8 cellular contexts compared by ENCODE assay signal in the genomic region with DNA sequence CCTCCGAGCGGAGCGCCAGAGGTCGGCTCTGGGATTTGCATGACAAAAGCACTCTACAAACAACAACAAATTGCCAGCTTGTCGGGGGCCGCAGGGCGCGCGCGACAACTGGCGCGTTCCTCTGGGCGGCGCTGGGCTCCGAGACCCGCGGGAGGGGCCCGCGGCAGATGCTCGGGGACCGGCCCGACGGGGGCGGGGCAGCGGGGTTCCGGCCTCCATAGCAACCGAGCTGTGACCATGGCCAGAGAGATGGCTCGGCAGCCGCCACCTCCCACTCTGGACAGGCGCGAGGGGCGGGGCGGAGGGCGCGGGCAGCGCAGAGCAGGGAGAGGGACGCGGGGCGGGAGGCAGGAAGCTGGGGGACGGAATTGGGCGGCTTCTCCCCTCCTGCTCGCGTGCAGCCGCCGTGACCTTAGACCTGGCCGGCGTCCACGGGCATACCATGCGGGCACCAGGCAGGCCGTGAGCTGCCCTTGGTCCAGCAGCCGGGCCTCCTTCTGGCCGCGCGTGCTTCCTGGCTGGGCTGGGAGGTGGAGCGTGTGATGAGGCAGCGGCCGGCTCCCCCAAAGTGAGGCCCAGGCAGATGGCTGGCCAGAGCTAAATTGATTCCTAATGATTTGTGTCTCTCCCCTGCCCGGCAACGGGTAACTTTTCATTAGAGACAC.
DNase-seq lines count a peak whose midpoint lies in the region; FAIRE-seq and TF ChIP-seq lines count a peak whose summit lies in the region.

No MANE protein-coding gene starts in this region.

- DNase-seq in A172 (ENCODE audit: low spot score) (peak; percentile 84), GM19238 (ENCODE audit: insufficient read length, low spot score) (peak; percentile 32), NCI-H510A (lab: John Stamatoyannopoulos, UW) (peak; percentile 84), coronary artery (ENCODE audit: low spot score) (peak; percentile 83), keratinocyte (ENCODE audit: low read depth, low spot score) (no peak), smooth muscle cell (lab: John Stamatoyannopoulos, UW; ENCODE audit: unreplicated experiment) (peak; percentile 65)
- no peak for DNase-seq in activated CD4-positive, CD25-positive, alpha-beta regulatory T cell treated with anti-CD3 and anti-CD28 coated beads, Interleukin-2, amount 50 U/mL, for 72 hours
- DNase-seq in stimulated activated naive CD4-positive, alpha-beta T cell treated with Interleukin-2 at 50 U/mL for 16 hours (lab: John Stamatoyannopoulos, UW): no peak

- peaks cover 8% of the 10 kb centered on the region for H3K9me3 ChIP-seq in keratinocyte (ENCODE audit: control insufficient read depth, low read depth, low read length)
- no peaks in the 10 kb centered on the region for H3K9me3 ChIP-seq in smooth muscle cell (replicated peaks; ENCODE audit: low read depth)

- no peaks in the 10 kb centered on the region for H3K79me2 ChIP-seq in keratinocyte (ENCODE audit: control insufficient read depth, insufficient read depth, low read length)
- H3K79me2 ChIP-seq in smooth muscle cell (ENCODE audit: low read depth): no peaks in the 10 kb centered on the region

- H3K36me3 ChIP-seq in keratinocyte (ENCODE audit: control insufficient read depth in 2 of 2, extremely low read depth in 1 of 2, insufficient read depth in 2 of 2, low read length in 2 of 2) (no peaks in the 10 kb centered on the region), smooth muscle cell (ENCODE audit: low read depth) (no peaks in the 10 kb centered on the region)

- H3K4me1 ChIP-seq in keratinocyte (ENCODE audit: control insufficient read depth, extremely low read depth, insufficient read depth, low read length) (no peaks in the 10 kb centered on the region), smooth muscle cell (ENCODE audit: low read depth) (peaks cover 12% of the 10 kb centered on the region)

- FAIRE-seq in keratinocyte (lab: Jason Lieb, UNC): no peak

- WGBS in smooth muscle cell (ENCODE audit: low lambda C conversion rate): 3% methylated on average over 28 of the region's 59 CpGs

- H3K9ac ChIP-seq in keratinocyte (ENCODE audit: control insufficient read depth, extremely low read depth, insufficient read depth, low read length) (no peak overlapping the region), smooth muscle cell (ENCODE audit: low read depth) (no peak overlapping the region)

- H3K4me3 ChIP-seq in coronary artery (peak overlapping the region; percentile 71), keratinocyte (ENCODE audit: control insufficient read depth in 2 of 3, extremely low read depth in 1 of 3, insufficient read depth in 2 of 3, low read depth in 1 of 3, low read length in 3 of 3) (peak overlapping the region in 2 of 3 experiments; percentile 18 to 29), smooth muscle cell (peak overlapping the region; percentile 52)

- H4K20me1 ChIP-seq in keratinocyte (ENCODE audit: control insufficient read depth, extremely low read depth, insufficient read depth, low read length): no peaks in the 10 kb centered on the region
- no peaks in the 10 kb centered on the region for H4K20me1 ChIP-seq in smooth muscle cell (ENCODE audit: low read depth)

- H3K27me3 ChIP-seq in keratinocyte (ENCODE audit: control insufficient read depth, extremely low read depth, insufficient read depth, low read length) (peaks cover 26% of the 10 kb centered on the region), smooth muscle cell (ENCODE audit: low read depth) (peaks cover 18% of the 10 kb centered on the region)

- H2AFZ ChIP-seq in keratinocyte (ENCODE audit: control insufficient read depth, low read length) (no peak overlapping the region), smooth muscle cell (ENCODE audit: low read depth) (peak overlapping the region; percentile 79)

- H3K9me1 ChIP-seq in keratinocyte (ENCODE audit: control insufficient read depth, extremely low read depth, insufficient read depth, low read length): no peaks in the 10 kb centered on the region

- TF ChIP-seq CTCF in coronary artery (IDR thresholded peaks at IDR 0.05) (no peak), keratinocyte (optimal IDR thresholded peaks at IDR 0.05 in 1 of 3, IDR thresholded peaks at IDR 0.05 in 1 of 3, conservative IDR thresholded peaks at IDR 0.05 in 1 of 3; ENCODE audit: extremely low read depth in 1 of 3, insufficient read depth in 2 of 3, low read length in 3 of 3) (no peak), smooth muscle cell (IDR thresholded peaks at IDR 0.05; ENCODE audit: borderline replicate concordance, insufficient read depth, poor library complexity, severe bottlenecking) (no peak)

- H3K27ac ChIP-seq in coronary artery (no peak overlapping the region), keratinocyte (ENCODE audit: control insufficient read depth, insufficient read depth, low read length) (no peak overlapping the region), smooth muscle cell (ENCODE audit: low read depth) (no peak overlapping the region)

- dilution Hi-C loops in keratinocyte (cut with MboI; ENCODE audit: extremely low pct_ligation_motif_present, low sequenced_read_pairs): no loop called here

- H3K4me2 ChIP-seq in keratinocyte (ENCODE audit: control insufficient read depth, extremely low read depth, insufficient read depth, low read depth, low read length) (peak overlapping the region; percentile 32), smooth muscle cell (peak overlapping the region; percentile 94)

- H3F3A ChIP-seq in smooth muscle cell (ENCODE audit: low read depth): no peaks in the 10 kb centered on the region

Comparison
In these comparisons a context has a peak if more than half of its experiments do, and no peak if none do; other contexts are left out.
1. DNase-seq: peak in A172 (single experiment), GM19238 (single experiment), NCI-H510A (single experiment), coronary artery (single experiment) and smooth muscle cell (single experiment); none in keratinocyte (single experiment), activated CD4-positive, CD25-positive, alpha-beta regulatory T cell treated with anti-CD3 and anti-CD28 coated beads, Interleukin-2, amount 50 U/mL, for 72 hours (single experiment) and stimulated activated naive CD4-positive, alpha-beta T cell treated with Interleukin-2 at 50 U/mL for 16 hours (single experiment).
2. Peak in every context shown above with its lines, with median percentiles within 50 percentile points of each other: H3K4me3 ChIP-seq.